Comparison of ENCODE assay signal across 7 cellular contexts in the genomic region with DNA sequence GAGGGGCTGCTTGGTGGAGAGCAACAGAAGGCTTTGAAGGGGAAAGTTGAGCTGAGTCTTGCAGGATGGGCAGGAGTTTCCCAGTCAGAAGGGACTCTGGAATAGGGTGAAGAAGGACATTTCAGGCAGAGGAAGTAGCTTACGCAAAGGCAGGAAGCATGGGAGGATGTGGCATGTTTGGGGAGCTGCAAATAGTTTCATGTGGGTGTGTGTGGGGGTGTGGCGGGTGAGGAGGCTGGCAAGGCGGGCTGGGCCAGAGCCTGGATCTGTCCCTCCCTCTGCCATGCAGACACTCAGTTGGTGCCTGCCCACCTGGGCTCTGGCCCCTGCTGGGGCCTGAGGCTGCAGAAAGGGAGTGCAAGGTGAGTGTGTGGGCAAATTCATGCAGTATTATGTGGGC. TPM values are rescaled to one million over a fixed set of nuclear protein-coding genes. Genes with fewer than 3 reads are reported as not detected.
A peak's percentile ranks its signal among the peaks of the same experiment; 100 is the strongest.
DNase-seq lines count a peak whose midpoint lies in the region; ATAC-seq and TF ChIP-seq lines count a peak whose summit lies in the region.

No MANE protein-coding gene starts in this region.

- H3K14ac ChIP-seq in IMR-90 (replicated peaks; ENCODE audit: low read depth, low read length), result no peak overlapping the region

- 80% methylated on average over 1 of the region's 3 CpGs; no CpG with 5 or more reads in 1 of the 2 experiments for WGBS in IMR-90 (ENCODE audit: extremely low coverage in 2 of 2, insufficient read length in 1 of 2), 2 experiments
- WGBS in esophagus, 2 donors, result 32 to 37% methylated on average over 3 of the region's 3 CpGs
- 0 to 6% (median 4%) methylated on average over 3 of the region's 3 CpGs for WGBS in spleen, 5 donors

- H3K56ac ChIP-seq in IMR-90 (ENCODE audit: extremely low read depth, insufficient read depth, low read length), result no peak overlapping the region

- H3K36me3 ChIP-seq in IMR-90 (ENCODE audit: control insufficient read depth, insufficient read depth, low read length) (peaks cover 31% of the 10 kb centered on the region), esophagus (ENCODE audit: control insufficient read depth in 2 of 2, insufficient read depth in 2 of 2, low read length in 1 of 2) (peaks cover 9 to 24% of the 10 kb centered on the region in 2 donors), spleen (peaks cover 0 to 83% (median 12%) of the 10 kb centered on the region in 6 donors)

- H3K27ac ChIP-seq in IMR-90 (ENCODE audit: insufficient read depth, low read length) (no peak overlapping the region), VCaP (peak overlapping the region; percentile 40), esophagus (ENCODE audit: low read depth in 2 of 2, low read length in 1 of 2) (peak overlapping the region; percentile 77 to 90), spleen (peak overlapping the region; percentile 41 to 84 (median 74))

- H3K4me1 ChIP-seq in IMR-90 (ENCODE audit: control insufficient read depth, insufficient read depth, low read length) (peaks cover 3% of the 10 kb centered on the region; the same call in 1 of the 2 replicates), esophagus (ENCODE audit: control insufficient read depth in 2 of 2, insufficient read depth in 2 of 2, low read length in 1 of 2) (peaks cover 5 to 30% of the 10 kb centered on the region in 2 donors), spleen (peaks cover 56 to 100% (median 90%) of the 10 kb centered on the region in 6 donors)

- no peak overlapping the region for H3K23ac ChIP-seq in IMR-90 (ENCODE audit: low read depth, low read length)

- DNase-seq in IMR-90, result peak; percentile 8
- DNase-seq in spleen, result peak; percentile 90
- DNase-seq in DMS53 treated with DMSO at 0.1 percent for 48 hours (lab: John Stamatoyannopoulos, UW; ENCODE audit: unreplicated experiment), result no peak
- DNase-seq in NCI-H2029 treated with DMSO at 0.1 percent for 48 hours (lab: John Stamatoyannopoulos, UW), result no peak

- H2BK120ac ChIP-seq in IMR-90 (ENCODE audit: low read depth, low read length), result no peak overlapping the region

- dilution Hi-C loops in IMR-90 (cut with HindIII; ENCODE audit: low sequenced_read_pairs, unreplicated experiment), result no loop called here

- no peak for TF ChIP-seq POLR2A in IMR-90 (IDR thresholded peaks at IDR 0.05; ENCODE audit: low read depth, low read length)
- TF ChIP-seq POLR2A in spleen (IDR thresholded peaks at IDR 0.05), result no peak

- H4K91ac ChIP-seq in IMR-90 (ENCODE audit: insufficient read depth, low read depth, low read length), result no peak overlapping the region

- intact Hi-C loops in IMR-90 (cut with micrococcal nuclease), result no loop called here
- intact Hi-C loops in spleen (cut with DNase I; ENCODE audit: low total_unique reads), result loop anchor here (5.0 kb wide), 1 partner anchor 179 kb away; the partner anchor contains the start of gene DCAF1

- H2AK9ac ChIP-seq in IMR-90 (replicated peaks; ENCODE audit: low read depth, low read length, poor library complexity), result peak overlapping the region; percentile 78

- CTCF ChIA-PET in IMR-90 (lab: Yijun Ruan, JAX), result interaction anchor here (1.0 to 3.5 kb wide), 6 partner anchors 11 to 1066 kb away, joined by 4 to 34 read pairs (median 4); partner anchors contain the start of gene DCAF1

- H3K9me3 ChIP-seq in IMR-90 (ENCODE audit: control insufficient read depth, insufficient read depth, low read length), result no peaks in the 10 kb centered on the region
- H3K9me3 ChIP-seq in esophagus (ENCODE audit: control insufficient read depth in 2 of 2, insufficient read depth in 1 of 2, low read depth in 1 of 2, low read length in 1 of 2), result no peaks in the 10 kb centered on the region
- no peaks in the 10 kb centered on the region for H3K9me3 ChIP-seq in spleen

- no peak for TF ChIP-seq RAD21 in IMR-90 (IDR thresholded peaks at IDR 0.05; ENCODE audit: low read length)

- H3K79me1 ChIP-seq in IMR-90 (ENCODE audit: low read depth in 1 of 2, low read length in 2 of 2), result peaks cover 26 to 33% of the 10 kb centered on the region in 2 experiments; a peak in 3 of 4 replicates

- no peak overlapping the region for H2AK5ac ChIP-seq in IMR-90 (ENCODE audit: low read depth, low read length)

- H4K8ac ChIP-seq in IMR-90 (ENCODE audit: low read depth in 2 of 2, low read length in 2 of 2), result no peak overlapping the region

- ATAC-seq in IMR-90 (ENCODE audit: low read depth) (peak; percentile 36), HG02763 (IDR thresholded peaks at IDR 0.05; ENCODE audit: unreplicated experiment) (no peak)

- no peak overlapping the region for H3K18ac ChIP-seq in IMR-90 (ENCODE audit: low read depth, low read length)

- TF ChIP-seq CTCF in IMR-90 (conservative IDR thresholded peaks at IDR 0.05; ENCODE audit: low read depth, low read length), result no peak
- no peak for TF ChIP-seq CTCF in VCaP (conservative IDR thresholded peaks at IDR 0.05)
- no peak for TF ChIP-seq CTCF in spleen (IDR thresholded peaks at IDR 0.05 in 8 of 11, conservative IDR thresholded peaks at IDR 0.05 in 3 of 11)

- H3K9me1 ChIP-seq in IMR-90 (ENCODE audit: insufficient read depth, low read length), result no peaks in the 10 kb centered on the region

- no peak overlapping the region for H4K5ac ChIP-seq in IMR-90 (ENCODE audit: low read depth, low read length)

- H4K20me1 ChIP-seq in IMR-90 (ENCODE audit: insufficient read depth, low read length), result peaks cover 14% of the 10 kb centered on the region

- no peak overlapping the region for H3K4me3 ChIP-seq in IMR-90 (ENCODE audit: insufficient read depth, low read depth, low read length)
- H3K4me3 ChIP-seq in esophagus (ENCODE audit: low read depth in 1 of 2, low read length in 2 of 2), result no peak overlapping the region
- H3K4me3 ChIP-seq in spleen, result peak overlapping the region in 4 of 8 donors; percentile 10 to 46 (median 10)

- no peak overlapping the region; the same call in 1 of the 2 replicates for H3K9ac ChIP-seq in IMR-90 (ENCODE audit: low read depth, low read length)

- H3K27me3 ChIP-seq in IMR-90 (ENCODE audit: control insufficient read depth, insufficient read depth, low read length) (no peaks in the 10 kb centered on the region), esophagus (ENCODE audit: control insufficient read depth in 1 of 2, insufficient read depth in 2 of 2, low read length in 2 of 2) (no peaks in the 10 kb centered on the region), spleen (replicated peaks in 1 of 7) (no peaks in the 10 kb centered on the region)

- no peak overlapping the region for H3K4ac ChIP-seq in IMR-90 (ENCODE audit: low read depth, low read length)

- H2BK5ac ChIP-seq in IMR-90 (ENCODE audit: low read depth, low read length, poor library complexity, severe bottlenecking), result no peak overlapping the region

- H2AFZ ChIP-seq in IMR-90 (replicated peaks; ENCODE audit: low read length, poor library complexity), result peak overlapping the region; percentile 1

- POLR2A ChIA-PET in IMR-90 (lab: Charles Lee; ENCODE audit: unreplicated experiment), result interaction anchor here (2.8 kb wide), 1 partner anchor 182 kb away, joined by 9 read pairs; the partner anchor contains the start of gene DCAF1

- H2BK15ac ChIP-seq in IMR-90 (ENCODE audit: low read depth, low read length), result no peak overlapping the region

- H3K4me2 ChIP-seq in IMR-90 (ENCODE audit: low read depth, low read length), result no peak overlapping the region

- no TSS peak for BruUV-seq in IMR-90 (replicated peaks; lab: Mats Ljungman, UMichigan)

- H2BK20ac ChIP-seq in IMR-90 (ENCODE audit: low read depth, low read length), result no peak overlapping the region

- in situ Hi-C loops in IMR-90 (cut with MboI; ENCODE audit: low sequenced_read_pairs), result loop anchor here (5.0 to 25.0 kb wide), 2 partner anchors 179 to 1069 kb away; partner anchors contain the start of genes CISH, DCAF1 and MAPKAPK3

TF ChIP-seq in IMR-90, 13 proteins besides CTCF, POLR2A, EP300 and RAD21:
- no peak for TF ChIP-seq NFE2L2 (IDR thresholded peaks at IDR 0.05; ENCODE audit: low read depth, low read length)
- no peak for TF ChIP-seq RFX5 (IDR thresholded peaks at IDR 0.05; ENCODE audit: low read depth, low read length)
- TF ChIP-seq CHD1 (IDR thresholded peaks at IDR 0.05; ENCODE audit: low read depth, low read length), result no peak

RNA-seq across cellular contexts. Expression of gene TEX264, which starts 10.4 kb away (rescaled TPM):
- 26.9 and 30.3 TPM in 2 replicates for total RNA-seq in IMR-90 (2012; rRNA removed)
- 45.0 and 49.0 TPM in 2 replicates for polyA plus RNA-seq in IMR-90 (2012; rRNA removed)
- 31.4 and 67.7 TPM in 2 replicates for polyA plus RNA-seq in IMR-90 (2012; cell fraction: cytosol; rRNA removed)
- polyA plus RNA-seq in IMR-90 (2012; cell fraction: nucleus; rRNA removed; ENCODE audit: low replicate concordance), result 46.0 and 57.8 TPM in 2 replicates
- 10 to 100 TPM; 46.7 to 59.5 TPM for polyA plus RNA-seq in esophagus
- total RNA-seq in spleen, result 10 to 100 TPM; 29.8 to 66.3 (median 46.0) TPM
- polyA plus RNA-seq in spleen, result 10 to 100 TPM; 49.9 to 73.1 (median 57.9) TPM

RNA-seq across cellular contexts. Expression of gene GRM2, which starts 25.4 kb away (rescaled TPM):
- under 0.01 TPM in 2 replicates for total RNA-seq in IMR-90 (2012; rRNA removed)
- 0.14 and 0.19 TPM in 2 replicates for polyA plus RNA-seq in IMR-90 (2012; rRNA removed)
- 0.13 TPM in 1 of 2 replicates, not detected in the other for polyA plus RNA-seq in IMR-90 (2012; cell fraction: cytosol; rRNA removed)
- 0.86 and 2.7 TPM in 2 replicates for polyA plus RNA-seq in IMR-90 (2012; cell fraction: nucleus; rRNA removed; ENCODE audit: low replicate concordance)
- polyA plus RNA-seq in esophagus, result under 1 TPM; 0.10 to 0.14 TPM
- 1 to 10 TPM; 1.1 to 2.7 (median 1.8) TPM for total RNA-seq in spleen
- 1 to 10 TPM in 1 of 3 donors, under 1 TPM in 2; 0.17 to 1.1 (median 0.61) TPM for polyA plus RNA-seq in spleen

Comparison
In these comparisons a context has a peak if more than half of its experiments do, and no peak if none do; other contexts are left out.
1. DNase-seq: peak in IMR-90 (single experiment) and spleen (single experiment); none in DMS53 treated with DMSO at 0.1 percent for 48 hours (single experiment) and NCI-H2029 treated with DMSO at 0.1 percent for 48 hours (single experiment).